In the genomic region with DNA sequence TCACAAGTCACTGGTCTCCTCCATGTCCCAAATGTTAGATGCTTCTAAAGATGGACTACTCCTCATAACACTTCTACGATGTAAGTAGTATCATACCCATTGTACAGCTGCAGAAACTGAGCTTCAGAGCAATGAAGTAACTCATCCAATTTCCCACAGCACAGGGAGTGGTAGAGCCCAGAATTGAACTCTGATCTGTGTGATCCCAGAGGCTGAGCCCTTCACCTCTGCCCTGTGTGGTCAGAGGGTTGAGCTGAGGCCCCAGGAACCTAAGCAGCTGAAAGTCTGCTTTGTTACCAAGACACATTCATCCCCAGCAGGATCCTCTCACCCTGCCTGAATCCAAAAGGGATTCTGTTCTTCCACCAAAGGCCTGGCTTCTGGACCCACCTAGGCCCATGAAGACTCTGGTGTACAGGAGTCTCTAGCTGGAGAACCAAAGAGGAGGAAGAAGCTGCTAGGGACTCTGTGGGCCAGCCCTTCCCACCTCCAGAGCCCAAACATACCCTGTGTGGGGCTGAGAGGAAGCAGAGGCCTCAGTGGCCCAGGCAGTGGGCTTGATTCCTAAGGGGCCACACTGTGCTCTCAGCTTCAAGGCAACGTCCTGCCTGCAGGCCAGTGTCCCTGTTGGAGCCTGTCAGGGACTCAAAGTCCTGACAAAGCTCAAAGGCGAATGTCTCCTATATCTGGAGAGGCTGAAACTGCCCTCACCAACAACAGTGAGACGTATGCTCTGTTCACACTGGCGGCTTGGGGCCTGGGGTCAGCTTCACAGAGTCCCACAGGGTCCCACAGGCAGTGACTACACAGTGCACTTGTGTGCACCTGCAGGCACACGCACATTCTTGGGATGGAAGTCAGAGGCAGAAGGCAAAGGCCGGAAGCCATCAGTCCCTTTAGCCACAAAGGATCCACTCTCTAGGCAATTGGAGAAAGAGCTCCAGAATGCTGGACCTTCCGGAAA, we compare ENCODE assay signal across 2 cellular contexts.
TF ChIP-seq lines count a peak whose summit lies in the region.

No MANE protein-coding gene starts in this region.

TF ChIP-seq in K562, 482 proteins besides CTCF, POLR2A, EP300 and RAD21 (continued from another document):
- TF ChIP-seq TCF3 (CRISPR knock-in tag; IDR thresholded peaks at IDR 0.05) (no peak), POLR3G (IDR thresholded peaks at IDR 0.05; ENCODE audit: extremely low read depth, insufficient read length, insufficient replicate concordance) (no peak), GATA2 (CRISPR knock-in tag; IDR thresholded peaks at IDR 0.05) (no peak), KDM1A (IDR thresholded peaks at IDR 0.05) (peak; percentile 88 to 90), ATF6 (CRISPR knock-in tag; IDR thresholded peaks at IDR 0.05) (no peak), CBX8 (IDR thresholded peaks at IDR 0.05; ENCODE audit: borderline replicate concordance, extremely low read depth, low read depth, low read length, poor library complexity, severe bottlenecking) (no peak), MTF1 (CRISPR knock-in tag; IDR thresholded peaks at IDR 0.05; ENCODE audit: borderline replicate concordance) (no peak), CBFA2T2 (conservative IDR thresholded peaks at IDR 0.05) (no peak), CBX5 (IDR thresholded peaks at IDR 0.05; ENCODE audit: borderline replicate concordance, low read depth) (no peak), ZNF507 (tag; conservative IDR thresholded peaks at IDR 0.05) (no peak)
- TF ChIP-seq, protein P1, sequence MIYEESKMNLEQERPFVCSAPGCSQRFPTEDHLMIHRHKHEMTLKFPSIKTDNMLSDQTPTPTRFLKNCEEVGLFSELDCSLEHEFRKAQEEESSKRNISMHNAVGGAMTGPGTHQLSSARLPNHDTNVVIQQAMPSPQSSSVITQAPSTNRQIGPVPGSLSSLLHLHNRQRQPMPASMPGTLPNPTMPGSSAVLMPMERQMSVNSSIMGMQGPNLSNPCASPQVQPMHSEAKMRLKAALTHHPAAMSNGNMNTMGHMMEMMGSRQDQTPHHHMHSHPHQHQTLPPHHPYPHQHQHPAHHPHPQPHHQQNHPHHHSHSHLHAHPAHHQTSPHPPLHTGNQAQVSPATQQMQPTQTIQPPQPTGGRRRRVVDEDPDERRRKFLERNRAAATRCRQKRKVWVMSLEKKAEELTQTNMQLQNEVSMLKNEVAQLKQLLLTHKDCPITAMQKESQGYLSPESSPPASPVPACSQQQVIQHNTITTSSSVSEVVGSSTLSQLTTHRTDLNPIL (CRISPR knock-in tag; IDR thresholded peaks at IDR 0.05): no peak
- TF ChIP-seq, protein P2, sequence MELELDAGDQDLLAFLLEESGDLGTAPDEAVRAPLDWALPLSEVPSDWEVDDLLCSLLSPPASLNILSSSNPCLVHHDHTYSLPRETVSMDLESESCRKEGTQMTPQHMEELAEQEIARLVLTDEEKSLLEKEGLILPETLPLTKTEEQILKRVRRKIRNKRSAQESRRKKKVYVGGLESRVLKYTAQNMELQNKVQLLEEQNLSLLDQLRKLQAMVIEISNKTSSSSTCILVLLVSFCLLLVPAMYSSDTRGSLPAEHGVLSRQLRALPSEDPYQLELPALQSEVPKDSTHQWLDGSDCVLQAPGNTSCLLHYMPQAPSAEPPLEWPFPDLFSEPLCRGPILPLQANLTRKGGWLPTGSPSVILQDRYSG (tag; conservative IDR thresholded peaks at IDR 0.05; ENCODE audit: low read depth): no peak

TF ChIP-seq in HepG2, 621 proteins besides CTCF, POLR2A, EP300 and RAD21 (continued from another document and continues in another):
- TF ChIP-seq, protein P3, sequence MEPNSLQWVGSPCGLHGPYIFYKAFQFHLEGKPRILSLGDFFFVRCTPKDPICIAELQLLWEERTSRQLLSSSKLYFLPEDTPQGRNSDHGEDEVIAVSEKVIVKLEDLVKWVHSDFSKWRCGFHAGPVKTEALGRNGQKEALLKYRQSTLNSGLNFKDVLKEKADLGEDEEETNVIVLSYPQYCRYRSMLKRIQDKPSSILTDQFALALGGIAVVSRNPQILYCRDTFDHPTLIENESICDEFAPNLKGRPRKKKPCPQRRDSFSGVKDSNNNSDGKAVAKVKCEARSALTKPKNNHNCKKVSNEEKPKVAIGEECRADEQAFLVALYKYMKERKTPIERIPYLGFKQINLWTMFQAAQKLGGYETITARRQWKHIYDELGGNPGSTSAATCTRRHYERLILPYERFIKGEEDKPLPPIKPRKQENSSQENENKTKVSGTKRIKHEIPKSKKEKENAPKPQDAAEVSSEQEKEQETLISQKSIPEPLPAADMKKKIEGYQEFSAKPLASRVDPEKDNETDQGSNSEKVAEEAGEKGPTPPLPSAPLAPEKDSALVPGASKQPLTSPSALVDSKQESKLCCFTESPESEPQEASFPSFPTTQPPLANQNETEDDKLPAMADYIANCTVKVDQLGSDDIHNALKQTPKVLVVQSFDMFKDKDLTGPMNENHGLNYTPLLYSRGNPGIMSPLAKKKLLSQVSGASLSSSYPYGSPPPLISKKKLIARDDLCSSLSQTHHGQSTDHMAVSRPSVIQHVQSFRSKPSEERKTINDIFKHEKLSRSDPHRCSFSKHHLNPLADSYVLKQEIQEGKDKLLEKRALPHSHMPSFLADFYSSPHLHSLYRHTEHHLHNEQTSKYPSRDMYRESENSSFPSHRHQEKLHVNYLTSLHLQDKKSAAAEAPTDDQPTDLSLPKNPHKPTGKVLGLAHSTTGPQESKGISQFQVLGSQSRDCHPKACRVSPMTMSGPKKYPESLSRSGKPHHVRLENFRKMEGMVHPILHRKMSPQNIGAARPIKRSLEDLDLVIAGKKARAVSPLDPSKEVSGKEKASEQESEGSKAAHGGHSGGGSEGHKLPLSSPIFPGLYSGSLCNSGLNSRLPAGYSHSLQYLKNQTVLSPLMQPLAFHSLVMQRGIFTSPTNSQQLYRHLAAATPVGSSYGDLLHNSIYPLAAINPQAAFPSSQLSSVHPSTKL (CRISPR knock-in tag; IDR thresholded peaks at IDR 0.05): peak; percentile 73
- peak; percentile 90 to 97 for TF ChIP-seq NR2F1 (CRISPR knock-in tag; IDR thresholded peaks at IDR 0.05)
- TF ChIP-seq SIX4 (CRISPR knock-in tag; IDR thresholded peaks at IDR 0.05): 0 out of 2 replicates have a peak, but pooled peaks have one; percentile 21
- peak; percentile 97 for TF ChIP-seq ZNF772 (CRISPR knock-in tag; IDR thresholded peaks at IDR 0.05)
- TF ChIP-seq HNF4A (CRISPR knock-in tag; IDR thresholded peaks at IDR 0.05): peak; percentile 97
- no peak for TF ChIP-seq SOX13 (IDR thresholded peaks at IDR 0.05)
- TF ChIP-seq SOX13 (CRISPR knock-in tag; conservative IDR thresholded peaks at IDR 0.05 in 1 of 2, IDR thresholded peaks at IDR 0.05 in 1 of 2): peak in 1 of 2 experiments; percentile 66; a peak in 1 of 4 replicates
- TF ChIP-seq PTBP1 (IDR thresholded peaks at IDR 0.05; ENCODE audit: low read depth, low read length, poor library complexity, severe bottlenecking): no peak
- TF ChIP-seq, protein P4, sequence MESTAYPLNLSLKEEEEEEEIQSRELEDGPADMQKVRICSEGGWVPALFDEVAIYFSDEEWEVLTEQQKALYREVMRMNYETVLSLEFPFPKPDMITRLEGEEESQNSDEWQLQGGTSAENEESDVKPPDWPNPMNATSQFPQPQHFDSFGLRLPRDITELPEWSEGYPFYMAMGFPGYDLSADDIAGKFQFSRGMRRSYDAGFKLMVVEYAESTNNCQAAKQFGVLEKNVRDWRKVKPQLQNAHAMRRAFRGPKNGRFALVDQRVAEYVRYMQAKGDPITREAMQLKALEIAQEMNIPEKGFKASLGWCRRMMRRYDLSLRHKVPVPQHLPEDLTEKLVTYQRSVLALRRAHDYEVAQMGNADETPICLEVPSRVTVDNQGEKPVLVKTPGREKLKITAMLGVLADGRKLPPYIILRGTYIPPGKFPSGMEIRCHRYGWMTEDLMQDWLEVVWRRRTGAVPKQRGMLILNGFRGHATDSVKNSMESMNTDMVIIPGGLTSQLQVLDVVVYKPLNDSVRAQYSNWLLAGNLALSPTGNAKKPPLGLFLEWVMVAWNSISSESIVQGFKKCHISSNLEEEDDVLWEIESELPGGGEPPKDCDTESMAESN (CRISPR knock-in tag; conservative IDR thresholded peaks at IDR 0.05): peak; percentile 64; the same call in 1 of the 2 replicates
- TF ChIP-seq UBTF (CRISPR knock-in tag; IDR thresholded peaks at IDR 0.05): peak; percentile 30; the same call in 1 of the 2 replicates
- no peak for TF ChIP-seq KDM4B (CRISPR knock-in tag; IDR thresholded peaks at IDR 0.05)
- TF ChIP-seq THYN1 (CRISPR knock-in tag; IDR thresholded peaks at IDR 0.05; ENCODE audit: borderline replicate concordance, low read depth): no peak
- TF ChIP-seq HNRNPH1 (optimal IDR thresholded peaks at IDR 0.05; ENCODE audit: low read depth, low read length): no peak
- TF ChIP-seq ZFX (CRISPR knock-in tag; IDR thresholded peaks at IDR 0.05; ENCODE audit: low read depth): peak; percentile 68
- peak; percentile 61; the same call in 1 of the 2 replicates for TF ChIP-seq RXRB (CRISPR knock-in tag; IDR thresholded peaks at IDR 0.05; ENCODE audit: borderline replicate concordance)
- TF ChIP-seq, protein P5, sequence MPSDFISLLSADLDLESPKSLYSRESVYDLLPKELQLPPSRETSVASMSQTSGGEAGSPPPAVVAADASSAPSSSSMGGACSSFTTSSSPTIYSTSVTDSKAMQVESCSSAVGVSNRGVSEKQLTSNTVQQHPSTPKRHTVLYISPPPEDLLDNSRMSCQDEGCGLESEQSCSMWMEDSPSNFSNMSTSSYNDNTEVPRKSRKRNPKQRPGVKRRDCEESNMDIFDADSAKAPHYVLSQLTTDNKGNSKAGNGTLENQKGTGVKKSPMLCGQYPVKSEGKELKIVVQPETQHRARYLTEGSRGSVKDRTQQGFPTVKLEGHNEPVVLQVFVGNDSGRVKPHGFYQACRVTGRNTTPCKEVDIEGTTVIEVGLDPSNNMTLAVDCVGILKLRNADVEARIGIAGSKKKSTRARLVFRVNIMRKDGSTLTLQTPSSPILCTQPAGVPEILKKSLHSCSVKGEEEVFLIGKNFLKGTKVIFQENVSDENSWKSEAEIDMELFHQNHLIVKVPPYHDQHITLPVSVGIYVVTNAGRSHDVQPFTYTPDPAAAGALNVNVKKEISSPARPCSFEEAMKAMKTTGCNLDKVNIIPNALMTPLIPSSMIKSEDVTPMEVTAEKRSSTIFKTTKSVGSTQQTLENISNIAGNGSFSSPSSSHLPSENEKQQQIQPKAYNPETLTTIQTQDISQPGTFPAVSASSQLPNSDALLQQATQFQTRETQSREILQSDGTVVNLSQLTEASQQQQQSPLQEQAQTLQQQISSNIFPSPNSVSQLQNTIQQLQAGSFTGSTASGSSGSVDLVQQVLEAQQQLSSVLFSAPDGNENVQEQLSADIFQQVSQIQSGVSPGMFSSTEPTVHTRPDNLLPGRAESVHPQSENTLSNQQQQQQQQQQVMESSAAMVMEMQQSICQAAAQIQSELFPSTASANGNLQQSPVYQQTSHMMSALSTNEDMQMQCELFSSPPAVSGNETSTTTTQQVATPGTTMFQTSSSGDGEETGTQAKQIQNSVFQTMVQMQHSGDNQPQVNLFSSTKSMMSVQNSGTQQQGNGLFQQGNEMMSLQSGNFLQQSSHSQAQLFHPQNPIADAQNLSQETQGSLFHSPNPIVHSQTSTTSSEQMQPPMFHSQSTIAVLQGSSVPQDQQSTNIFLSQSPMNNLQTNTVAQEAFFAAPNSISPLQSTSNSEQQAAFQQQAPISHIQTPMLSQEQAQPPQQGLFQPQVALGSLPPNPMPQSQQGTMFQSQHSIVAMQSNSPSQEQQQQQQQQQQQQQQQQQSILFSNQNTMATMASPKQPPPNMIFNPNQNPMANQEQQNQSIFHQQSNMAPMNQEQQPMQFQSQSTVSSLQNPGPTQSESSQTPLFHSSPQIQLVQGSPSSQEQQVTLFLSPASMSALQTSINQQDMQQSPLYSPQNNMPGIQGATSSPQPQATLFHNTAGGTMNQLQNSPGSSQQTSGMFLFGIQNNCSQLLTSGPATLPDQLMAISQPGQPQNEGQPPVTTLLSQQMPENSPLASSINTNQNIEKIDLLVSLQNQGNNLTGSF (CRISPR knock-in tag; IDR thresholded peaks at IDR 0.05): no peak
- TF ChIP-seq SMC3 (IDR thresholded peaks at IDR 0.05; ENCODE audit: low read length): peak; percentile 10; the same call in 1 of the 2 replicates
- TF ChIP-seq SATB2 (CRISPR knock-in tag; IDR thresholded peaks at IDR 0.05): no peak
- no peak for TF ChIP-seq KLF11 (CRISPR knock-in tag; IDR thresholded peaks at IDR 0.05)
- TF ChIP-seq ARNT2 (CRISPR knock-in tag; IDR thresholded peaks at IDR 0.05; ENCODE audit: low read depth): no peak
- TF ChIP-seq TAF15 (IDR thresholded peaks at IDR 0.05; ENCODE audit: low read depth, low read length, poor library complexity, severe bottlenecking): no peak
- TF ChIP-seq YY1 (IDR thresholded peaks at IDR 0.05; ENCODE audit: insufficient read depth, insufficient replicate concordance, low read depth, low read length): no peak
- TF ChIP-seq ZNF292 (CRISPR knock-in tag; IDR thresholded peaks at IDR 0.05; ENCODE audit: borderline replicate concordance, low read depth): no peak
- TF ChIP-seq THAP8 (CRISPR knock-in tag; IDR thresholded peaks at IDR 0.05; ENCODE audit: borderline replicate concordance): no peak
- TF ChIP-seq FOSL2 (CRISPR knock-in tag; IDR thresholded peaks at IDR 0.05): 0 out of 2 replicates have a peak, but pooled peaks have one; percentile 16
- no peak for TF ChIP-seq GMEB2 (CRISPR knock-in tag; IDR thresholded peaks at IDR 0.05; ENCODE audit: low read depth)
- TF ChIP-seq ZBTB7B (CRISPR knock-in tag; IDR thresholded peaks at IDR 0.05): peak; percentile 44; the same call in 1 of the 2 replicates
